ENCODE assay signal across 1 cellular context in the genomic region with DNA sequence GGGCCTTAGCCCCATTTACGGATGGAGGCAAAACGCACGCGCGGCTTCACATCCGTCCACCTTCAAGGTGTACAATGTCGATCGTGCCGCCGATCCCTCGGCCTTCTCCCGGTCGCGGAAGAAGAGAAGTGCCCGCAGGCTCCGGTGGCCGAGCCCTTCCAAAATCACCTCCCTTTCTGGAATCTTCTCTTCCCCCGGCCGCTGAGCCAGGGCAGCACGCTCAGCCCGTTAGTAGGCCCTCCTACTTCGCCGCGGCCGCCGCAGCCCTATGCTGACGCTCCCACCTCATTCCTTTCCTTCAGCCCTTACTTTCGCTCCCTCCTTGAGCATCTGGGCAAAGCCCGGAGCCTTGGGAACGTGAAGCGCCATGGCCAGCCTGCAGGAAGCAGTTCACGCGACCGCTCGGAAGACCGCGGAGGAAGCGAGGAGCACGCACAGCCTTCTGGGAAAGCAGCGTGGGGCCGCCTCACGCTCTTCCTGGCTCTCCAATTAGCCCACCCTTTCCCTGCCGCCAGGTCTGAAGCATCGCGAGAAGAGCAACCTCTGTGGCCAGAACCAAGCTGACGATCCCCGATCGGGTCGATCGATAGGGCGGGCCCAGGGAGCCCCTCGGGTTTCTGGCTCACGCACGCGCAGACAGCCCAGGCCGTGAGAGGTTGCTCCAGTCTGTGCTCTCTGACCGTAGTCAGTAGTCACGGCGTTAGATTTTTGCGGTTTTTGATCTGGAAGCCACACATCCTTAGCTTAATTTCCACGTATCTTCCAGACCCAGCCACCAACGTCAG.
A peak's percentile ranks its signal among the peaks of the same experiment; 100 is the strongest.
TF ChIP-seq lines count a peak whose summit lies in the region.

A gene with protein sequence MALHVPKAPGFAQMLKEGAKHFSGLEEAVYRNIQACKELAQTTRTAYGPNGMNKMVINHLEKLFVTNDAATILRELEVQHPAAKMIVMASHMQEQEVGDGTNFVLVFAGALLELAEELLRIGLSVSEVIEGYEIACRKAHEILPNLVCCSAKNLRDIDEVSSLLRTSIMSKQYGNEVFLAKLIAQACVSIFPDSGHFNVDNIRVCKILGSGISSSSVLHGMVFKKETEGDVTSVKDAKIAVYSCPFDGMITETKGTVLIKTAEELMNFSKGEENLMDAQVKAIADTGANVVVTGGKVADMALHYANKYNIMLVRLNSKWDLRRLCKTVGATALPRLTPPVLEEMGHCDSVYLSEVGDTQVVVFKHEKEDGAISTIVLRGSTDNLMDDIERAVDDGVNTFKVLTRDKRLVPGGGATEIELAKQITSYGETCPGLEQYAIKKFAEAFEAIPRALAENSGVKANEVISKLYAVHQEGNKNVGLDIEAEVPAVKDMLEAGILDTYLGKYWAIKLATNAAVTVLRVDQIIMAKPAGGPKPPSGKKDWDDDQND (minus strand): TSS at position 427 of the 785 bp plus-strand sequence. CDS start 58 bp downstream, at position 369.

TF ChIP-seq in K562, 482 proteins besides CTCF, POLR2A, EP300 and RAD21 (continued from another document and continues in another):
- TF ChIP-seq, protein P1, sequence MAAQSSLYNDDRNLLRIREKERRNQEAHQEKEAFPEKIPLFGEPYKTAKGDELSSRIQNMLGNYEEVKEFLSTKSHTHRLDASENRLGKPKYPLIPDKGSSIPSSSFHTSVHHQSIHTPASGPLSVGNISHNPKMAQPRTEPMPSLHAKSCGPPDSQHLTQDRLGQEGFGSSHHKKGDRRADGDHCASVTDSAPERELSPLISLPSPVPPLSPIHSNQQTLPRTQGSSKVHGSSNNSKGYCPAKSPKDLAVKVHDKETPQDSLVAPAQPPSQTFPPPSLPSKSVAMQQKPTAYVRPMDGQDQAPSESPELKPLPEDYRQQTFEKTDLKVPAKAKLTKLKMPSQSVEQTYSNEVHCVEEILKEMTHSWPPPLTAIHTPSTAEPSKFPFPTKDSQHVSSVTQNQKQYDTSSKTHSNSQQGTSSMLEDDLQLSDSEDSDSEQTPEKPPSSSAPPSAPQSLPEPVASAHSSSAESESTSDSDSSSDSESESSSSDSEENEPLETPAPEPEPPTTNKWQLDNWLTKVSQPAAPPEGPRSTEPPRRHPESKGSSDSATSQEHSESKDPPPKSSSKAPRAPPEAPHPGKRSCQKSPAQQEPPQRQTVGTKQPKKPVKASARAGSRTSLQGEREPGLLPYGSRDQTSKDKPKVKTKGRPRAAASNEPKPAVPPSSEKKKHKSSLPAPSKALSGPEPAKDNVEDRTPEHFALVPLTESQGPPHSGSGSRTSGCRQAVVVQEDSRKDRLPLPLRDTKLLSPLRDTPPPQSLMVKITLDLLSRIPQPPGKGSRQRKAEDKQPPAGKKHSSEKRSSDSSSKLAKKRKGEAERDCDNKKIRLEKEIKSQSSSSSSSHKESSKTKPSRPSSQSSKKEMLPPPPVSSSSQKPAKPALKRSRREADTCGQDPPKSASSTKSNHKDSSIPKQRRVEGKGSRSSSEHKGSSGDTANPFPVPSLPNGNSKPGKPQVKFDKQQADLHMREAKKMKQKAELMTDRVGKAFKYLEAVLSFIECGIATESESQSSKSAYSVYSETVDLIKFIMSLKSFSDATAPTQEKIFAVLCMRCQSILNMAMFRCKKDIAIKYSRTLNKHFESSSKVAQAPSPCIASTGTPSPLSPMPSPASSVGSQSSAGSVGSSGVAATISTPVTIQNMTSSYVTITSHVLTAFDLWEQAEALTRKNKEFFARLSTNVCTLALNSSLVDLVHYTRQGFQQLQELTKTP (IDR thresholded peaks at IDR 0.05; ENCODE audit: low read depth in 1 of 2, partially characterized antibody in 2 of 2): peak; percentile 16 to 80
- peak; percentile 80; the same call in 1 of the 2 replicates for TF ChIP-seq CBX1 (IDR thresholded peaks at IDR 0.05; ENCODE audit: low read depth)
- TF ChIP-seq RNF2 (IDR thresholded peaks at IDR 0.05): 0 out of 2 replicates have a peak, but pooled peaks have one; percentile 52
- TF ChIP-seq NR2C2 (CRISPR knock-in tag; IDR thresholded peaks at IDR 0.05): peak; percentile 77
- TF ChIP-seq NR2C2 (tag; IDR thresholded peaks at IDR 0.05): peak; percentile 87
- no peak for TF ChIP-seq RBM15 (IDR thresholded peaks at IDR 0.05; ENCODE audit: insufficient read depth, low read length)
- peak; percentile 66; the same call in 1 of the 2 replicates for TF ChIP-seq CC2D1A (IDR thresholded peaks at IDR 0.05)
- TF ChIP-seq PHB2 (IDR thresholded peaks at IDR 0.05; ENCODE audit: low read depth): no peak
- TF ChIP-seq HDAC8 (tag; IDR thresholded peaks at IDR 0.05): no peak
- no peak for TF ChIP-seq EWSR1 (IDR thresholded peaks at IDR 0.05; ENCODE audit: borderline replicate concordance, low read depth, partially characterized antibody)
- TF ChIP-seq, protein P2, sequence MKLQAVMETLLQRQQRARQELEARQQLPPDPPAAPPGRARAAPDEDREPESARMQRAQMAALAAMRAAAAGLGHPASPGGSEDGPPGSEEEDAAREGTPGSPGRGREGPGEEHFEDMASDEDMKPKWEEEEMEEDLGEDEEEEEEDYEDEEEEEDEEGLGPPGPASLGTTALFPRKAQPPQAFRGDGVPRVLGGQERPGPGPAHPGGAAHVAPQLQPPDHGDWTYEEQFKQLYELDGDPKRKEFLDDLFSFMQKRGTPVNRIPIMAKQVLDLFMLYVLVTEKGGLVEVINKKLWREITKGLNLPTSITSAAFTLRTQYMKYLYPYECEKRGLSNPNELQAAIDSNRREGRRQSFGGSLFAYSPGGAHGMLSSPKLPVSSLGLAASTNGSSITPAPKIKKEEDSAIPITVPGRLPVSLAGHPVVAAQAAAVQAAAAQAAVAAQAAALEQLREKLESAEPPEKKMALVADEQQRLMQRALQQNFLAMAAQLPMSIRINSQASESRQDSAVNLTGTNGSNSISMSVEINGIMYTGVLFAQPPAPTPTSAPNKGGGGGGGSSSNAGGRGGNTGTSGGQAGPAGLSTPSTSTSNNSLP (IDR thresholded peaks at IDR 0.05; ENCODE audit: borderline replicate concordance, low read depth, low read length): no peak; the same call in 1 of the 2 replicates
- peak; percentile 87 to 90 for TF ChIP-seq MAZ (CRISPR knock-in tag; conservative IDR thresholded peaks at IDR 0.05 in 1 of 2, IDR thresholded peaks at IDR 0.05 in 1 of 2)
- TF ChIP-seq, protein P3, sequence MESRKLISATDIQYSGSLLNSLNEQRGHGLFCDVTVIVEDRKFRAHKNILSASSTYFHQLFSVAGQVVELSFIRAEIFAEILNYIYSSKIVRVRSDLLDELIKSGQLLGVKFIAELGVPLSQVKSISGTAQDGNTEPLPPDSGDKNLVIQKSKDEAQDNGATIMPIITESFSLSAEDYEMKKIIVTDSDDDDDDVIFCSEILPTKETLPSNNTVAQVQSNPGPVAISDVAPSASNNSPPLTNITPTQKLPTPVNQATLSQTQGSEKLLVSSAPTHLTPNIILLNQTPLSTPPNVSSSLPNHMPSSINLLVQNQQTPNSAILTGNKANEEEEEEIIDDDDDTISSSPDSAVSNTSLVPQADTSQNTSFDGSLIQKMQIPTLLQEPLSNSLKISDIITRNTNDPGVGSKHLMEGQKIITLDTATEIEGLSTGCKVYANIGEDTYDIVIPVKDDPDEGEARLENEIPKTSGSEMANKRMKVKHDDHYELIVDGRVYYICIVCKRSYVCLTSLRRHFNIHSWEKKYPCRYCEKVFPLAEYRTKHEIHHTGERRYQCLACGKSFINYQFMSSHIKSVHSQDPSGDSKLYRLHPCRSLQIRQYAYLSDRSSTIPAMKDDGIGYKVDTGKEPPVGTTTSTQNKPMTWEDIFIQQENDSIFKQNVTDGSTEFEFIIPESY (CRISPR knock-in tag; IDR thresholded peaks at IDR 0.05): peak; percentile 37; the same call in 1 of the 2 replicates
- TF ChIP-seq SIN3B (IDR thresholded peaks at IDR 0.05; ENCODE audit: low read depth): peak; percentile 69; the same call in 1 of the 2 replicates
- TF ChIP-seq, protein P4, sequence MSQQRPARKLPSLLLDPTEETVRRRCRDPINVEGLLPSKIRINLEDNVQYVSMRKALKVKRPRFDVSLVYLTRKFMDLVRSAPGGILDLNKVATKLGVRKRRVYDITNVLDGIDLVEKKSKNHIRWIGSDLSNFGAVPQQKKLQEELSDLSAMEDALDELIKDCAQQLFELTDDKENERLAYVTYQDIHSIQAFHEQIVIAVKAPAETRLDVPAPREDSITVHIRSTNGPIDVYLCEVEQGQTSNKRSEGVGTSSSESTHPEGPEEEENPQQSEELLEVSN (IDR thresholded peaks at IDR 0.05; ENCODE audit: borderline replicate concordance in 1 of 2, extremely low read depth in 1 of 2, insufficient read depth in 1 of 2, insufficient read length in 1 of 2, low read depth in 1 of 2, low read length in 1 of 2, poor library complexity in 1 of 2, severe bottlenecking in 1 of 2): peak; percentile 65 to 71
- TF ChIP-seq MTA3 (IDR thresholded peaks at IDR 0.05; ENCODE audit: borderline replicate concordance): peak; percentile 79; the same call in 1 of the 2 replicates
- TF ChIP-seq RFX5 (IDR thresholded peaks at IDR 0.05; ENCODE audit: low read depth, low read length): 0 out of 2 replicates have a peak, but pooled peaks have one; percentile 33
- TF ChIP-seq GATA2 (CRISPR knock-in tag; IDR thresholded peaks at IDR 0.05): no peak
- TF ChIP-seq ZBTB8A (IDR thresholded peaks at IDR 0.05; ENCODE audit: partially characterized antibody): no peak
- TF ChIP-seq TCF7 (IDR thresholded peaks at IDR 0.05; ENCODE audit: borderline replicate concordance): no peak
- TF ChIP-seq GABPB1 (CRISPR knock-in tag; IDR thresholded peaks at IDR 0.05): peak; percentile 66; the same call in 1 of the 2 replicates
- TF ChIP-seq, protein P5, sequence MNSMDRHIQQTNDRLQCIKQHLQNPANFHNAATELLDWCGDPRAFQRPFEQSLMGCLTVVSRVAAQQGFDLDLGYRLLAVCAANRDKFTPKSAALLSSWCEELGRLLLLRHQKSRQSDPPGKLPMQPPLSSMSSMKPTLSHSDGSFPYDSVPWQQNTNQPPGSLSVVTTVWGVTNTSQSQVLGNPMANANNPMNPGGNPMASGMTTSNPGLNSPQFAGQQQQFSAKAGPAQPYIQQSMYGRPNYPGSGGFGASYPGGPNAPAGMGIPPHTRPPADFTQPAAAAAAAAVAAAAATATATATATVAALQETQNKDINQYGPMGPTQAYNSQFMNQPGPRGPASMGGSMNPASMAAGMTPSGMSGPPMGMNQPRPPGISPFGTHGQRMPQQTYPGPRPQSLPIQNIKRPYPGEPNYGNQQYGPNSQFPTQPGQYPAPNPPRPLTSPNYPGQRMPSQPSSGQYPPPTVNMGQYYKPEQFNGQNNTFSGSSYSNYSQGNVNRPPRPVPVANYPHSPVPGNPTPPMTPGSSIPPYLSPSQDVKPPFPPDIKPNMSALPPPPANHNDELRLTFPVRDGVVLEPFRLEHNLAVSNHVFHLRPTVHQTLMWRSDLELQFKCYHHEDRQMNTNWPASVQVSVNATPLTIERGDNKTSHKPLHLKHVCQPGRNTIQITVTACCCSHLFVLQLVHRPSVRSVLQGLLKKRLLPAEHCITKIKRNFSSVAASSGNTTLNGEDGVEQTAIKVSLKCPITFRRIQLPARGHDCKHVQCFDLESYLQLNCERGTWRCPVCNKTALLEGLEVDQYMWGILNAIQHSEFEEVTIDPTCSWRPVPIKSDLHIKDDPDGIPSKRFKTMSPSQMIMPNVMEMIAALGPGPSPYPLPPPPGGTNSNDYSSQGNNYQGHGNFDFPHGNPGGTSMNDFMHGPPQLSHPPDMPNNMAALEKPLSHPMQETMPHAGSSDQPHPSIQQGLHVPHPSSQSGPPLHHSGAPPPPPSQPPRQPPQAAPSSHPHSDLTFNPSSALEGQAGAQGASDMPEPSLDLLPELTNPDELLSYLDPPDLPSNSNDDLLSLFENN (IDR thresholded peaks at IDR 0.05; ENCODE audit: low read depth in 2 of 2, low read length in 2 of 2): peak; percentile 7 to 98; a peak in 2 of 4 replicates
- TF ChIP-seq, protein P6, sequence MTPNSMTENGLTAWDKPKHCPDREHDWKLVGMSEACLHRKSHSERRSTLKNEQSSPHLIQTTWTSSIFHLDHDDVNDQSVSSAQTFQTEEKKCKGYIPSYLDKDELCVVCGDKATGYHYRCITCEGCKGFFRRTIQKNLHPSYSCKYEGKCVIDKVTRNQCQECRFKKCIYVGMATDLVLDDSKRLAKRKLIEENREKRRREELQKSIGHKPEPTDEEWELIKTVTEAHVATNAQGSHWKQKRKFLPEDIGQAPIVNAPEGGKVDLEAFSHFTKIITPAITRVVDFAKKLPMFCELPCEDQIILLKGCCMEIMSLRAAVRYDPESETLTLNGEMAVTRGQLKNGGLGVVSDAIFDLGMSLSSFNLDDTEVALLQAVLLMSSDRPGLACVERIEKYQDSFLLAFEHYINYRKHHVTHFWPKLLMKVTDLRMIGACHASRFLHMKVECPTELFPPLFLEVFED (CRISPR knock-in tag; conservative IDR thresholded peaks at IDR 0.05): no peak
- no peak; the same call in 1 of the 2 replicates for TF ChIP-seq NFRKB (IDR thresholded peaks at IDR 0.05; ENCODE audit: low read depth)
- no peak for TF ChIP-seq NR2C1 (IDR thresholded peaks at IDR 0.05)
- TF ChIP-seq NR2C1 (tag; IDR thresholded peaks at IDR 0.05): 0 out of 2 replicates have a peak, but pooled peaks have one; percentile 12
- no peak for TF ChIP-seq XRCC3 (IDR thresholded peaks at IDR 0.05)
- peak; percentile 80 for TF ChIP-seq HCFC1 (IDR thresholded peaks at IDR 0.05; ENCODE audit: low read depth, low read length)
- TF ChIP-seq NR4A1 (CRISPR knock-in tag; IDR thresholded peaks at IDR 0.05): peak; percentile 57
- no peak for TF ChIP-seq NR4A1 (tag; IDR thresholded peaks at IDR 0.05)
- TF ChIP-seq ZBTB7A (IDR thresholded peaks at IDR 0.05; ENCODE audit: borderline replicate concordance, control insufficient read depth, low read depth, low read length): peak; percentile 73; the same call in 1 of the 2 replicates
- TF ChIP-seq, protein P7, sequence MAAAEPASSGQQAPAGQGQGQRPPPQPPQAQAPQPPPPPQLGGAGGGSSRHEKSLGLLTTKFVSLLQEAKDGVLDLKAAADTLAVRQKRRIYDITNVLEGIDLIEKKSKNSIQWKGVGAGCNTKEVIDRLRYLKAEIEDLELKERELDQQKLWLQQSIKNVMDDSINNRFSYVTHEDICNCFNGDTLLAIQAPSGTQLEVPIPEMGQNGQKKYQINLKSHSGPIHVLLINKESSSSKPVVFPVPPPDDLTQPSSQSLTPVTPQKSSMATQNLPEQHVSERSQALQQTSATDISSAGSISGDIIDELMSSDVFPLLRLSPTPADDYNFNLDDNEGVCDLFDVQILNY (CRISPR knock-in tag; IDR thresholded peaks at IDR 0.05): 0 out of 2 replicates have a peak, but pooled peaks have one; percentile 35
- TF ChIP-seq, protein P8, sequence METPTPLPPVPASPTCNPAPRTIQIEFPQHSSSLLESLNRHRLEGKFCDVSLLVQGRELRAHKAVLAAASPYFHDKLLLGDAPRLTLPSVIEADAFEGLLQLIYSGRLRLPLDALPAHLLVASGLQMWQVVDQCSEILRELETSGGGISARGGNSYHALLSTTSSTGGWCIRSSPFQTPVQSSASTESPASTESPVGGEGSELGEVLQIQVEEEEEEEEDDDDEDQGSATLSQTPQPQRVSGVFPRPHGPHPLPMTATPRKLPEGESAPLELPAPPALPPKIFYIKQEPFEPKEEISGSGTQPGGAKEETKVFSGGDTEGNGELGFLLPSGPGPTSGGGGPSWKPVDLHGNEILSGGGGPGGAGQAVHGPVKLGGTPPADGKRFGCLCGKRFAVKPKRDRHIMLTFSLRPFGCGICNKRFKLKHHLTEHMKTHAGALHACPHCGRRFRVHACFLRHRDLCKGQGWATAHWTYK (CRISPR knock-in tag; IDR thresholded peaks at IDR 0.05): 0 out of 2 replicates have a peak, but pooled peaks have one; percentile 44
- no peak for TF ChIP-seq EHMT2 (IDR thresholded peaks at IDR 0.05)
- peak; percentile 70 for TF ChIP-seq CREM (IDR thresholded peaks at IDR 0.05; ENCODE audit: low read depth)
- peak; percentile 16 for TF ChIP-seq SP2 (IDR thresholded peaks at IDR 0.05; ENCODE audit: extremely low read depth, low read depth, low read length, poor library complexity, severe bottlenecking)
- TF ChIP-seq RBFOX2 (IDR thresholded peaks at IDR 0.05; ENCODE audit: low read depth, low read length): peak; percentile 100
- TF ChIP-seq ZNF717 (CRISPR knock-in tag; IDR thresholded peaks at IDR 0.05): no peak
